In genomic region chr7:151800861-151801260, GRCh38 we compare ENCODE assay signal across 18 cellular contexts.
DNase-seq lines count a peak whose midpoint lies in the region; ATAC-seq and TF ChIP-seq lines count a peak whose summit lies in the region.
"Had no signal": no experiment of that assay in that cellular context is flagged by ENCODE, and none has a peak within 500 bp of the region (broad histone marks: within the 10 kb centered on the region; RNA-seq: fewer than 3 reads in every experiment).

No MANE protein-coding gene starts in this region.

- no peak overlapping the region for H3K27ac ChIP-seq in spleen
- H3K27ac ChIP-seq: 22Rv1, BLaER1, GM23248 had no signal

- H3K4me3 ChIP-seq in spleen, result no peak overlapping the region
- H3K4me3 ChIP-seq: A549, BLaER1, GM23248 had no signal

- peaks cover 0 to 30% (median 15%) of the 10 kb centered on the region in 6 donors for H3K4me1 ChIP-seq in spleen
- H3K4me1 ChIP-seq: BLaER1 had no signal

- intact Hi-C loops in Right ventricle myocardium superior (cut with DNase I) (no loop called here), left cardiac atrium (cut with DNase I) (no loop called here), spleen (cut with DNase I; ENCODE audit: low total_unique reads) (no loop called here)

- H3K27ac Mint-ChIP-seq in activated T-helper 17 cell treated with anti-CD3 and anti-CD28 coated beads, Interleukin-2, amount 50 U/mL, for 72 hours, result peak overlapping the region; percentile 28
- no peak overlapping the region for H3K27ac Mint-ChIP-seq in glutamatergic neuron (ENCODE audit: unreplicated experiment)
- H3K27ac Mint-ChIP-seq: CD8-positive, alpha-beta T cell; HFFc6 had no signal

- no peak for ATAC-seq in Right ventricle myocardium superior (ENCODE audit: poor library complexity)
- ATAC-seq in left cardiac atrium, result no peak
- ATAC-seq in activated T-helper 17 cell treated with anti-CD3 and anti-CD28 coated beads, Interleukin-2, amount 50 U/mL, for 72 hours (replicated peaks), result no peak
- no peak for ATAC-seq in GM21737 (IDR thresholded peaks at IDR 0.05; ENCODE audit: unreplicated experiment)
- no peak for ATAC-seq in HG02759 (IDR thresholded peaks at IDR 0.05; ENCODE audit: unreplicated experiment)
- ATAC-seq: A549; CD8-positive, alpha-beta T cell; HCT116 had no signal

- H3K36me3 ChIP-seq in spleen, result peaks cover 0 to 8% (median 0%) of the 10 kb centered on the region in 6 donors
- H3K36me3 ChIP-seq: BLaER1 had no signal

- H3K9me3 ChIP-seq in spleen, result no peaks in the 10 kb centered on the region
- H3K9me3 ChIP-seq: BLaER1 had no signal

- no peak overlapping the region for H3K4me3 Mint-ChIP-seq in activated T-helper 17 cell treated with anti-CD3 and anti-CD28 coated beads, Interleukin-2, amount 50 U/mL, for 72 hours
- no peak overlapping the region for H3K4me3 Mint-ChIP-seq in glutamatergic neuron (ENCODE audit: unreplicated experiment)
- H3K4me3 Mint-ChIP-seq: CD8-positive, alpha-beta T cell; HFFc6 had no signal

- H3K4me1 Mint-ChIP-seq in activated T-helper 17 cell treated with anti-CD3 and anti-CD28 coated beads, Interleukin-2, amount 50 U/mL, for 72 hours, result peaks cover 15% of the 10 kb centered on the region
- peaks cover 12% of the 10 kb centered on the region for H3K4me1 Mint-ChIP-seq in glutamatergic neuron (ENCODE audit: low read depth, unreplicated experiment)

- H3K9me3 Mint-ChIP-seq in activated T-helper 17 cell treated with anti-CD3 and anti-CD28 coated beads, Interleukin-2, amount 50 U/mL, for 72 hours, result no peaks in the 10 kb centered on the region
- no peaks in the 10 kb centered on the region for H3K9me3 Mint-ChIP-seq in glutamatergic neuron (ENCODE audit: unreplicated experiment)
- H3K9me3 Mint-ChIP-seq: CD8-positive, alpha-beta T cell; HFFc6 had no signal

- no peaks in the 10 kb centered on the region for H3K36me3 Mint-ChIP-seq in activated T-helper 17 cell treated with anti-CD3 and anti-CD28 coated beads, Interleukin-2, amount 50 U/mL, for 72 hours (ENCODE audit: low read depth)
- H3K36me3 Mint-ChIP-seq in glutamatergic neuron (ENCODE audit: unreplicated experiment), result no peaks in the 10 kb centered on the region

- TF ChIP-seq CTCF in glutamatergic neuron (IDR thresholded peaks at IDR 0.05; ENCODE audit: partially characterized antibody, unreplicated experiment) (no peak), spleen (IDR thresholded peaks at IDR 0.05 in 8 of 11, conservative IDR thresholded peaks at IDR 0.05 in 3 of 11) (no peak)

- H3K27me3 Mint-ChIP-seq in activated T-helper 17 cell treated with anti-CD3 and anti-CD28 coated beads, Interleukin-2, amount 50 U/mL, for 72 hours, result no peaks in the 10 kb centered on the region
- peaks cover 5% of the 10 kb centered on the region for H3K27me3 Mint-ChIP-seq in glutamatergic neuron (ENCODE audit: unreplicated experiment)

- no peak for TF ChIP-seq POLR2A in spleen (IDR thresholded peaks at IDR 0.05)

- DNase-seq in Right ventricle myocardium superior, result peak; percentile 13
- no peak for DNase-seq in left cardiac atrium
- DNase-seq in glutamatergic neuron, result peak; percentile 3
- peak; percentile 31 for DNase-seq in spleen
- no peak for DNase-seq in GOT3 (lab: John Stamatoyannopoulos, UW)
- DNase-seq: Calu3; CD8-positive, alpha-beta T cell; DND-41; EL; GM23248; HFFc6 had no signal

- H3K27me3 ChIP-seq in spleen (replicated peaks in 1 of 7), result no peaks in the 10 kb centered on the region
- H3K27me3 ChIP-seq: BLaER1 had no signal

- WGBS in spleen, 5 donors, result 85 to 92% (median 88%) methylated on average over 4 of the region's 4 CpGs

Comparison
In these comparisons a context has a peak if more than half of its experiments do, and no peak if none do; other contexts are left out.
1. DNase-seq: peak in Right ventricle myocardium superior (single experiment), glutamatergic neuron (single experiment) and spleen (single experiment); none in left cardiac atrium (single experiment) and GOT3 (single experiment).